In the genomic region with DNA sequence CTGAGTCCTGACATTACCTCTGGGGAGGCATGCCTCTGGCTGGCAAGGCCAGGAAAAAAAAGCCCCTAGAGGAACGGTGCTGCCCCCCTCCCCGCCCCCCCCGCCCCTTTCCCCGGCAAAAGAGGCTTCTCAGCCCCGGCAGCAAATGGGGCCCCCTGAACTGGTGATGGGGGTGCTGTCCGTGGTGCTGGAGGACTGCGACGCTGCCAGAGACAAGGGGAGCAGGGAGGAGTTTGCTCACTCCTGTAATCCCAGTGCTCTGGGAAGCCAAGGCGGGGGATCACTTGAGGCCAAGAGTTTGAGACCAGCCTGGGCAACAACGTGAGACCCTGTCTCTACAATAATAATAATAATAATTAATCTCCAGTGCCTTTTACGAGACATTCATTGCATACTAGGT, we compare ENCODE assay signal across 1 cellular context.
A peak's percentile ranks its signal among the peaks of the same experiment; 100 is the strongest.
TF ChIP-seq lines count a peak whose summit lies in the region.

No MANE protein-coding gene starts in this region.

TF ChIP-seq in HepG2, 621 proteins besides CTCF, POLR2A, EP300 and RAD21 (continued from another document and continues in another):
- TF ChIP-seq, protein P1, sequence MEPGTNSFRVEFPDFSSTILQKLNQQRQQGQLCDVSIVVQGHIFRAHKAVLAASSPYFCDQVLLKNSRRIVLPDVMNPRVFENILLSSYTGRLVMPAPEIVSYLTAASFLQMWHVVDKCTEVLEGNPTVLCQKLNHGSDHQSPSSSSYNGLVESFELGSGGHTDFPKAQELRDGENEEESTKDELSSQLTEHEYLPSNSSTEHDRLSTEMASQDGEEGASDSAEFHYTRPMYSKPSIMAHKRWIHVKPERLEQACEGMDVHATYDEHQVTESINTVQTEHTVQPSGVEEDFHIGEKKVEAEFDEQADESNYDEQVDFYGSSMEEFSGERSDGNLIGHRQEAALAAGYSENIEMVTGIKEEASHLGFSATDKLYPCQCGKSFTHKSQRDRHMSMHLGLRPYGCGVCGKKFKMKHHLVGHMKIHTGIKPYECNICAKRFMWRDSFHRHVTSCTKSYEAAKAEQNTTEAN (CRISPR knock-in tag; conservative IDR thresholded peaks at IDR 0.05), result no peak; the same call in 1 of the 2 replicates
- TF ChIP-seq KLF6 (CRISPR knock-in tag; IDR thresholded peaks at IDR 0.05) (peak; percentile 86; the same call in 1 of the 2 replicates), NCOA1 (CRISPR knock-in tag; IDR thresholded peaks at IDR 0.05) (no peak), SRF (IDR thresholded peaks at IDR 0.05; ENCODE audit: low read depth, low read length) (no peak), ZNF549 (CRISPR knock-in tag; IDR thresholded peaks at IDR 0.05) (no peak), GLI4 (CRISPR knock-in tag; IDR thresholded peaks at IDR 0.05; ENCODE audit: borderline replicate concordance) (no peak), CCDC6 (CRISPR knock-in tag; IDR thresholded peaks at IDR 0.05) (no peak), ZNF883 (CRISPR knock-in tag; IDR thresholded peaks at IDR 0.05; ENCODE audit: not compliant biosample characterization) (no peak), PHF20 (CRISPR knock-in tag; IDR thresholded peaks at IDR 0.05) (no peak), ZSCAN31 (CRISPR knock-in tag; IDR thresholded peaks at IDR 0.05; ENCODE audit: low read depth) (no peak), SALL1 (CRISPR knock-in tag; IDR thresholded peaks at IDR 0.05) (peak; percentile 50; the same call in 1 of the 2 replicates), ZNF256 (CRISPR knock-in tag; conservative IDR thresholded peaks at IDR 0.05) (no peak), TCF7 (IDR thresholded peaks at IDR 0.05; ENCODE audit: low read depth) (no peak), AGO1 (IDR thresholded peaks at IDR 0.05; ENCODE audit: low read depth, low read length, poor library complexity, severe bottlenecking) (no peak), ZNF547 (CRISPR knock-in tag; IDR thresholded peaks at IDR 0.05) (no peak), FOXM1 (CRISPR knock-in tag; IDR thresholded peaks at IDR 0.05) (0 out of 2 replicates have a peak, but pooled peaks have one; percentile 44), NFE2 (CRISPR knock-in tag; IDR thresholded peaks at IDR 0.05) (no peak), KLF11 (CRISPR knock-in tag; IDR thresholded peaks at IDR 0.05) (peak; percentile 83; the same call in 1 of the 2 replicates), ZBTB7A (CRISPR knock-in tag; IDR thresholded peaks at IDR 0.05) (0 out of 2 replicates have a peak, but pooled peaks have one; percentile 32), E2F5 (CRISPR knock-in tag; conservative IDR thresholded peaks at IDR 0.05) (no peak), TBX3 (IDR thresholded peaks at IDR 0.05; ENCODE audit: borderline replicate concordance) (no peak), SIN3A (IDR thresholded peaks at IDR 0.05; ENCODE audit: borderline replicate concordance, low read depth, low read length) (peak; percentile 29; the same call in 1 of the 2 replicates), TBL1XR1 (IDR thresholded peaks at IDR 0.05; ENCODE audit: borderline replicate concordance, low read length, partially characterized antibody) (no peak), STAT5B (CRISPR knock-in tag; IDR thresholded peaks at IDR 0.05) (0 out of 2 replicates have a peak, but pooled peaks have one; percentile 39), TOPORS (CRISPR knock-in tag; IDR thresholded peaks at IDR 0.05) (no peak), HNRNPL (IDR thresholded peaks at IDR 0.05; ENCODE audit: low read depth, low read length) (no peak), ZNF282 (IDR thresholded peaks at IDR 0.05; ENCODE audit: partially characterized antibody) (no peak), KMT2A (CRISPR knock-in tag; IDR thresholded peaks at IDR 0.05) (no peak), DRAP1 (CRISPR knock-in tag; IDR thresholded peaks at IDR 0.05) (no peak), ZNF879 (CRISPR knock-in tag; IDR thresholded peaks at IDR 0.05) (no peak), ZKSCAN1 (IDR thresholded peaks at IDR 0.05; ENCODE audit: low read length) (no peak), MAX (IDR thresholded peaks at IDR 0.05) (no peak), ZNF101 (CRISPR knock-in tag; IDR thresholded peaks at IDR 0.05; ENCODE audit: borderline replicate concordance, low read depth) (no peak), HCFC1 (IDR thresholded peaks at IDR 0.05; ENCODE audit: low read depth, low read length) (no peak), PCBP1 (IDR thresholded peaks at IDR 0.05; ENCODE audit: borderline replicate concordance, low read depth, low read length) (no peak), KAT8 (CRISPR knock-in tag; IDR thresholded peaks at IDR 0.05) (no peak), ZNF18 (CRISPR knock-in tag; IDR thresholded peaks at IDR 0.05; ENCODE audit: insufficient replicate concordance) (no peak), ZNF30 (CRISPR knock-in tag; IDR thresholded peaks at IDR 0.05) (no peak), AHR (CRISPR knock-in tag; IDR thresholded peaks at IDR 0.05) (peak; percentile 55; the same call in 1 of the 2 replicates)
- TF ChIP-seq, protein P2, sequence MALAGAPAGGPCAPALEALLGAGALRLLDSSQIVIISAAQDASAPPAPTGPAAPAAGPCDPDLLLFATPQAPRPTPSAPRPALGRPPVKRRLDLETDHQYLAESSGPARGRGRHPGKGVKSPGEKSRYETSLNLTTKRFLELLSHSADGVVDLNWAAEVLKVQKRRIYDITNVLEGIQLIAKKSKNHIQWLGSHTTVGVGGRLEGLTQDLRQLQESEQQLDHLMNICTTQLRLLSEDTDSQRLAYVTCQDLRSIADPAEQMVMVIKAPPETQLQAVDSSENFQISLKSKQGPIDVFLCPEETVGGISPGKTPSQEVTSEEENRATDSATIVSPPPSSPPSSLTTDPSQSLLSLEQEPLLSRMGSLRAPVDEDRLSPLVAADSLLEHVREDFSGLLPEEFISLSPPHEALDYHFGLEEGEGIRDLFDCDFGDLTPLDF (CRISPR knock-in tag; IDR thresholded peaks at IDR 0.05), result no peak
- TF ChIP-seq, protein P3, sequence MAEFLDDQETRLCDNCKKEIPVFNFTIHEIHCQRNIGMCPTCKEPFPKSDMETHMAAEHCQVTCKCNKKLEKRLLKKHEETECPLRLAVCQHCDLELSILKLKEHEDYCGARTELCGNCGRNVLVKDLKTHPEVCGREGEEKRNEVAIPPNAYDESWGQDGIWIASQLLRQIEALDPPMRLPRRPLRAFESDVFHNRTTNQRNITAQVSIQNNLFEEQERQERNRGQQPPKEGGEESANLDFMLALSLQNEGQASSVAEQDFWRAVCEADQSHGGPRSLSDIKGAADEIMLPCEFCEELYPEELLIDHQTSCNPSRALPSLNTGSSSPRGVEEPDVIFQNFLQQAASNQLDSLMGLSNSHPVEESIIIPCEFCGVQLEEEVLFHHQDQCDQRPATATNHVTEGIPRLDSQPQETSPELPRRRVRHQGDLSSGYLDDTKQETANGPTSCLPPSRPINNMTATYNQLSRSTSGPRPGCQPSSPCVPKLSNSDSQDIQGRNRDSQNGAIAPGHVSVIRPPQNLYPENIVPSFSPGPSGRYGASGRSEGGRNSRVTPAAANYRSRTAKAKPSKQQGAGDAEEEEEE (CRISPR knock-in tag; IDR thresholded peaks at IDR 0.05; ENCODE audit: borderline replicate concordance), result no peak
- TF ChIP-seq, protein P4, sequence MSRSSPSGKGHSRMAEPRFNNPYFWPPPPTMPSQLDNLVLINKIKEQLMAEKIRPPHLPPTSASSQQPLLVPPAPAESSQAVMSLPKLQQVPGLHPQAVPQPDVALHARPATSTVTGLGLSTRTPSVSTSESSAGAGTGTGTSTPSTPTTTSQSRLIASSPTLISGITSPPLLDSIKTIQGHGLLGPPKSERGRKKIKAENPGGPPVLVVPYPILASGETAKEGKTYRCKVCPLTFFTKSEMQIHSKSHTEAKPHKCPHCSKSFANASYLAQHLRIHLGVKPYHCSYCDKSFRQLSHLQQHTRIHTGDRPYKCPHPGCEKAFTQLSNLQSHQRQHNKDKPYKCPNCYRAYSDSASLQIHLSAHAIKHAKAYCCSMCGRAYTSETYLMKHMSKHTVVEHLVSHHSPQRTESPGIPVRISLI (CRISPR knock-in tag; IDR thresholded peaks at IDR 0.05; ENCODE audit: borderline replicate concordance), result no peak
- TF ChIP-seq, protein P5, sequence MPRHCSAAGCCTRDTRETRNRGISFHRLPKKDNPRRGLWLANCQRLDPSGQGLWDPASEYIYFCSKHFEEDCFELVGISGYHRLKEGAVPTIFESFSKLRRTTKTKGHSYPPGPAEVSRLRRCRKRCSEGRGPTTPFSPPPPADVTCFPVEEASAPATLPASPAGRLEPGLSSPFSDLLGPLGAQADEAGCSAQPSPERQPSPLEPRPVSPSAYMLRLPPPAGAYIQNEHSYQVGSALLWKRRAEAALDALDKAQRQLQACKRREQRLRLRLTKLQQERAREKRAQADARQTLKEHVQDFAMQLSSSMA (CRISPR knock-in tag; IDR thresholded peaks at IDR 0.05), result no peak
- TF ChIP-seq, protein P6, sequence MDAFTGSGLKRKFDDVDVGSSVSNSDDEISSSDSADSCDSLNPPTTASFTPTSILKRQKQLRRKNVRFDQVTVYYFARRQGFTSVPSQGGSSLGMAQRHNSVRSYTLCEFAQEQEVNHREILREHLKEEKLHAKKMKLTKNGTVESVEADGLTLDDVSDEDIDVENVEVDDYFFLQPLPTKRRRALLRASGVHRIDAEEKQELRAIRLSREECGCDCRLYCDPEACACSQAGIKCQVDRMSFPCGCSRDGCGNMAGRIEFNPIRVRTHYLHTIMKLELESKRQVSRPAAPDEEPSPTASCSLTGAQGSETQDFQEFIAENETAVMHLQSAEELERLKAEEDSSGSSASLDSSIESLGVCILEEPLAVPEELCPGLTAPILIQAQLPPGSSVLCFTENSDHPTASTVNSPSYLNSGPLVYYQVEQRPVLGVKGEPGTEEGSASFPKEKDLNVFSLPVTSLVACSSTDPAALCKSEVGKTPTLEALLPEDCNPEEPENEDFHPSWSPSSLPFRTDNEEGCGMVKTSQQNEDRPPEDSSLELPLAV (CRISPR knock-in tag; conservative IDR thresholded peaks at IDR 0.05; ENCODE audit: low read depth), result no peak
- TF ChIP-seq, protein P7, sequence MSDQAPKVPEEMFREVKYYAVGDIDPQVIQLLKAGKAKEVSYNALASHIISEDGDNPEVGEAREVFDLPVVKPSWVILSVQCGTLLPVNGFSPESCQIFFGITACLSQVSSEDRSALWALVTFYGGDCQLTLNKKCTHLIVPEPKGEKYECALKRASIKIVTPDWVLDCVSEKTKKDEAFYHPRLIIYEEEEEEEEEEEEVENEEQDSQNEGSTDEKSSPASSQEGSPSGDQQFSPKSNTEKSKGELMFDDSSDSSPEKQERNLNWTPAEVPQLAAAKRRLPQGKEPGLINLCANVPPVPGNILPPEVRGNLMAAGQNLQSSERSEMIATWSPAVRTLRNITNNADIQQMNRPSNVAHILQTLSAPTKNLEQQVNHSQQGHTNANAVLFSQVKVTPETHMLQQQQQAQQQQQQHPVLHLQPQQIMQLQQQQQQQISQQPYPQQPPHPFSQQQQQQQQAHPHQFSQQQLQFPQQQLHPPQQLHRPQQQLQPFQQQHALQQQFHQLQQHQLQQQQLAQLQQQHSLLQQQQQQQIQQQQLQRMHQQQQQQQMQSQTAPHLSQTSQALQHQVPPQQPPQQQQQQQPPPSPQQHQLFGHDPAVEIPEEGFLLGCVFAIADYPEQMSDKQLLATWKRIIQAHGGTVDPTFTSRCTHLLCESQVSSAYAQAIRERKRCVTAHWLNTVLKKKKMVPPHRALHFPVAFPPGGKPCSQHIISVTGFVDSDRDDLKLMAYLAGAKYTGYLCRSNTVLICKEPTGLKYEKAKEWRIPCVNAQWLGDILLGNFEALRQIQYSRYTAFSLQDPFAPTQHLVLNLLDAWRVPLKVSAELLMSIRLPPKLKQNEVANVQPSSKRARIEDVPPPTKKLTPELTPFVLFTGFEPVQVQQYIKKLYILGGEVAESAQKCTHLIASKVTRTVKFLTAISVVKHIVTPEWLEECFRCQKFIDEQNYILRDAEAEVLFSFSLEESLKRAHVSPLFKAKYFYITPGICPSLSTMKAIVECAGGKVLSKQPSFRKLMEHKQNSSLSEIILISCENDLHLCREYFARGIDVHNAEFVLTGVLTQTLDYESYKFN (CRISPR knock-in tag; conservative IDR thresholded peaks at IDR 0.05), result no peak
